26 cellular contexts compared by ENCODE assay signal in the genomic region with DNA sequence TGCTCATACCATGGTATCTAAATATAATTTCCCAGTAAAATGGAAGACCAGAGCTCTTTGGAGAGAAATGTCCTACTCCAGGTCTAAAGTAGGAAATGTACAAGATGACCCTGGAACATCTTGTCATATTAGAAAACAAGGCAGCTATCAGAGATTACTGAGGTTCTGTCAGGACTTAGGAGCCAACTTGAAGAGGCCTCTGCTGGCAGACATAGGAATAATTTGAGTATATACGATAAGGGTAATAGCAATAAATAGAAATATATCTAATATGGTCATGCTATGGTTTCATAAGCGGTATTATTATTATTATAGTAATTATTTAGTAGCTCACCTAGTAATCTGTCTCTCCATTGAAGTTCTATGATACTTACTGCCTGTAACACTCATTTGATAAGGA.
"Had no signal": no experiment of that assay in that cellular context is flagged by ENCODE, and none has a peak within 500 bp of the region (broad histone marks: within the 10 kb centered on the region; RNA-seq: fewer than 3 reads in every experiment).

No MANE protein-coding gene starts in this region.

- H3K27me3 ChIP-seq: esophagus squamous epithelium, gastroesophageal sphincter, sigmoid colon, thyroid gland, upper lobe of right lung had no signal

- ATAC-seq: activated CD4-positive, CD25-positive, alpha-beta regulatory T cell treated with anti-CD3 and anti-CD28 coated beads, Interleukin-2, amount 50 U/mL, for 24 hours; activated CD8-positive, alpha-beta T cell treated with anti-CD3 and anti-CD28 coated beads, Interleukin-2, amount 10 ng/mL, durations not matched to agents 7 days and 5 days; gastroesophageal sphincter; left cardiac atrium; natural killer cell; upper lobe of right lung had no signal

- H3K9me3 ChIP-seq: esophagus squamous epithelium, gastroesophageal sphincter, sigmoid colon, thyroid gland, upper lobe of right lung had no signal

- H3K27ac ChIP-seq: esophagus squamous epithelium, gastroesophageal sphincter, sigmoid colon, thyroid gland, upper lobe of right lung, VCaP had no signal

- DNase-seq: activated CD4-positive, alpha-beta T cell treated with anti-CD3 and anti-CD28 coated beads, Interleukin-2, amount 10 ng/mL, durations not matched to agents 24 days and 14 days; activated CD8-positive, alpha-beta T cell treated with anti-CD3 and anti-CD28 coated beads, Interleukin-2, amount 10 ng/mL, durations not matched to agents 7 days and 5 days; activated gamma-delta T cell; activated naive CD4-positive, alpha-beta T cell treated with anti-CD3 and anti-CD28 coated beads, Interleukin-2, amount 50 U/mL, for 16 hours; aorta; caudate nucleus; dermis blood vessel endothelial cell; effector memory CD4-positive, alpha-beta T cell; esophagus squamous epithelium; head of caudate nucleus; hypothalamus; islet precursor cell; left cardiac atrium; midbrain; natural killer cell; retina; sigmoid colon; stimulated activated CD4-positive, alpha-beta T cell treated with anti-CD3 and anti-CD28 coated beads, Interleukin-15, amount 100 ng/mL, for 24 hours; stimulated activated CD8-positive, alpha-beta memory T cell treated with anti-CD3 and anti-CD28 coated beads, Interleukin-4, amount 100 ng/mL, for 48 hours; stimulated activated naive CD4-positive, alpha-beta T cell treated with Interleukin-2 at 50 U/mL for 16 hours; thyroid gland; upper lobe of right lung had no signal

- H3K36me3 ChIP-seq: esophagus squamous epithelium, gastroesophageal sphincter, sigmoid colon, thyroid gland, upper lobe of right lung had no signal

- H3K4me2 ChIP-seq: smooth muscle cell had no signal

- H3K4me3 ChIP-seq: esophagus squamous epithelium, gastroesophageal sphincter, sigmoid colon, smooth muscle cell, thyroid gland, upper lobe of right lung had no signal

- H3K4me1 ChIP-seq: esophagus squamous epithelium, gastroesophageal sphincter, sigmoid colon, thyroid gland, upper lobe of right lung had no signal
